Comparison of ENCODE assay signal across 8 cellular contexts in the genomic region with DNA sequence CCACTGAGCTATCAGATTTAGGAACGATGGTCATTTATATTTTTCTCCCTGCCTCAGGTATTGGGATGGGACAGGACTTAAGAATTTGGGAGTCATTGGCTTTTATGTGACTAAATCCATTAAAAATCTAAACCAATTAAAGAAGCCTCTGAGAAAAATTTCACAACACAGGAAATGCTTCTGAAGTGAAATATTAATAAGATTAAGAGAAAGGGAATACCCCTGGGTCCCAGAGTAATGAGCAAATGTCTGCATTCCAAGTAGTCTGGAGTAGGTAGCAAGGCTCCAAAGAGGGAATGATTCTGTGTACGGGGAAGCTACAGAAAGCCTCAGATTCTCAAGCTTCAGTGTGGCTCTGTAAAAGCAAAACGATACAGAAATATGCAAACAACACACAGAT. TPM values are rescaled to one million over a fixed set of nuclear protein-coding genes. Genes with fewer than 3 reads are reported as not detected.
DNase-seq lines count a peak whose midpoint lies in the region; ATAC-seq and TF ChIP-seq lines count a peak whose summit lies in the region.

No MANE protein-coding gene starts in this region.

- peak overlapping the region; percentile 92 for H3K4me3 Mint-ChIP-seq in endothelial cell (ENCODE audit: unreplicated experiment)
- peak overlapping the region; percentile 82 for H3K4me3 Mint-ChIP-seq in osteocyte (ENCODE audit: unreplicated experiment)

- no peaks in the 10 kb centered on the region for H3K36me3 Mint-ChIP-seq in endothelial cell (ENCODE audit: low read depth, unreplicated experiment)
- H3K36me3 Mint-ChIP-seq in osteocyte (ENCODE audit: unreplicated experiment) = no peaks in the 10 kb centered on the region

- H3K4me1 Mint-ChIP-seq in endothelial cell (ENCODE audit: unreplicated experiment) (peaks cover 14% of the 10 kb centered on the region), osteocyte (ENCODE audit: unreplicated experiment) (peaks cover 22% of the 10 kb centered on the region)

- H3K9me3 Mint-ChIP-seq in endothelial cell (ENCODE audit: unreplicated experiment) (no peaks in the 10 kb centered on the region), osteocyte (ENCODE audit: unreplicated experiment) (no peaks in the 10 kb centered on the region)

- TF ChIP-seq CTCF in endothelial cell (IDR thresholded peaks at IDR 0.05; ENCODE audit: unreplicated experiment) (no peak), osteocyte (IDR thresholded peaks at IDR 0.05) (no peak)

- H3K27ac Mint-ChIP-seq in endothelial cell (ENCODE audit: unreplicated experiment) (peak overlapping the region; percentile 88), osteocyte (ENCODE audit: unreplicated experiment) (peak overlapping the region; percentile 47)

- H3K27me3 Mint-ChIP-seq in endothelial cell (ENCODE audit: unreplicated experiment) (no peaks in the 10 kb centered on the region), osteocyte (ENCODE audit: unreplicated experiment) (peaks cover 8% of the 10 kb centered on the region)

- DNase-seq in DMS114 treated with DMSO at 0.1 percent for 48 hours (lab: John Stamatoyannopoulos, UW; ENCODE audit: unreplicated experiment) = peak; percentile 37
- peak; percentile 56 for DNase-seq in NCI-H226
- no peak for DNase-seq in endothelial cell (ENCODE audit: low spot score)
- DNase-seq in osteocyte (ENCODE audit: extremely low spot score, unreplicated experiment) = no peak
- DNase-seq in NCI-H510A (lab: John Stamatoyannopoulos, UW) = no peak
- DNase-seq in central memory CD4-positive, alpha-beta T cell = no peak

- no peak for ATAC-seq in HG02885 (IDR thresholded peaks at IDR 0.05; ENCODE audit: poor library complexity, unreplicated experiment)
- no peak for ATAC-seq in HG02798 (IDR thresholded peaks at IDR 0.05; ENCODE audit: poor library complexity, unreplicated experiment)

RNA-seq across cellular contexts. Expression of a gene that starts 0.7 kb away (rescaled TPM):
- 48.4 TPM for total RNA-seq in endothelial cell (ENCODE audit: unreplicated experiment)
- total RNA-seq in osteocyte = 36.1 and 39.7 TPM in 2 replicates

RNA-seq across cellular contexts. Expression of a gene that starts 40.6 kb away (rescaled TPM):
- 16.9 TPM for total RNA-seq in endothelial cell (ENCODE audit: unreplicated experiment)
- total RNA-seq in osteocyte = 0.99 and 1.2 TPM in 2 replicates

Comparison
In these comparisons a context has a peak if more than half of its experiments do, and no peak if none do; other contexts are left out.
1. DNase-seq: peak in DMS114 treated with DMSO at 0.1 percent for 48 hours (single experiment) and NCI-H226 (single experiment); none in endothelial cell (single experiment), osteocyte (single experiment), NCI-H510A (single experiment) and central memory CD4-positive, alpha-beta T cell (single experiment).